In genomic region chr17:42964161-42964932, GRCh38 we compare ENCODE assay signal across 8 cellular contexts. TPM values are rescaled to one million over a fixed set of nuclear protein-coding genes. Genes with fewer than 3 reads are reported as not detected.
DNase-seq lines count a peak whose midpoint lies in the region; ATAC-seq and TF ChIP-seq lines count a peak whose summit lies in the region.

Gene AARSD1, minus strand, starts transcription at chr17:42964454. Its CDS starts 14 bp downstream, at chr17:42964440.

- H3K4me3 Mint-ChIP-seq in activated T-cell treated with anti-CD3 and anti-CD28 coated beads, Interleukin-2, amount 50 U/mL, for 4 hours = peak within 1 kb of the TSS; percentile 94

- peaks cover 16% of the 10 kb centered on the region for H3K4me1 Mint-ChIP-seq in activated T-cell treated with anti-CD3 and anti-CD28 coated beads, Interleukin-2, amount 50 U/mL, for 4 hours (ENCODE audit: low read depth)

- peaks cover 15% of the 10 kb centered on the region; the same call in 1 of the 2 replicates for H3K36me3 ChIP-seq in KMS-11 (ENCODE audit: insufficient read depth)
- peaks cover 0 to 28% (median 0%) of the 10 kb centered on the region in 3 donors for H3K36me3 ChIP-seq in Peyer's patch
- peaks cover 22% of the 10 kb centered on the region for H3K36me3 ChIP-seq in muscle layer of colon (ENCODE audit: insufficient read depth, low read length)

- H3K36me3 Mint-ChIP-seq in activated T-cell treated with anti-CD3 and anti-CD28 coated beads, Interleukin-2, amount 50 U/mL, for 4 hours (ENCODE audit: insufficient read depth) = peaks cover 21% of the 10 kb centered on the region

- ATAC-seq in GM21717 (IDR thresholded peaks at IDR 0.05; ENCODE audit: unreplicated experiment) (peak; percentile 87), esophagus mucosa (peak; percentile 94)
- ATAC-seq in activated T-cell treated with anti-CD3 and anti-CD28 coated beads, Interleukin-2, amount 50 U/mL, for 4 hours = peak; percentile 99

- H3K9me3 Mint-ChIP-seq in activated T-cell treated with anti-CD3 and anti-CD28 coated beads, Interleukin-2, amount 50 U/mL, for 4 hours = no peaks in the 10 kb centered on the region

- H3K27ac ChIP-seq in KMS-11 (peak within 1 kb of the TSS; percentile 60), Peyer's patch (peak within 1 kb of the TSS; percentile 64 to 86 (median 72)), muscle layer of colon (ENCODE audit: low read depth, low read length) (peak within 1 kb of the TSS; percentile 89)

- no peaks in the 10 kb centered on the region for H4K20me1 ChIP-seq in KMS-11 (ENCODE audit: insufficient read depth)

- peak; percentile 43 to 64 for TF ChIP-seq POLR2A in Peyer's patch (IDR thresholded peaks at IDR 0.05)

- H3K4me3 ChIP-seq in KMS-11 (IDR thresholded peaks at IDR 0.05; ENCODE audit: insufficient read depth, low read depth, low read length) (no peak within 1 kb of the TSS), Peyer's patch (peak within 1 kb of the TSS; percentile 49 to 70 (median 57)), muscle layer of colon (ENCODE audit: low read depth in 1 of 2, low read length in 2 of 2) (peak within 1 kb of the TSS; percentile 43 to 79)

- H3K79me2 ChIP-seq in KMS-11 (ENCODE audit: insufficient read depth, low read depth) = peaks cover 22% of the 10 kb centered on the region

- in situ Hi-C loops in Caki2 (cut with HindIII; ENCODE audit: low pct_unique_long_range_greater_than_20kb, low sequenced_read_pairs) = no loop called here

- peak within 1 kb of the TSS; percentile 97 for H3K4me2 ChIP-seq in KMS-11

- DNase-seq in Caki2 (ENCODE audit: low read depth) (peak; percentile 92), Peyer's patch (peak; percentile 87 to 97 (median 93))
- DNase-seq in activated T-cell treated with anti-CD3 and anti-CD28 coated beads, Interleukin-2, amount 50 U/mL, for 4 hours = peak; percentile 83
- peak; percentile 70 to 80 for DNase-seq in stimulated activated CD8-positive, alpha-beta memory T cell treated with anti-CD3 and anti-CD28 coated beads, Interleukin-7, amount 100 ng/mL, for 1 hour (ENCODE audit: low read depth in 2 of 2)

- H3K9ac ChIP-seq in KMS-11 = peak within 1 kb of the TSS; percentile 68
- H3K9ac ChIP-seq in muscle layer of colon (ENCODE audit: low read length) = peak within 1 kb of the TSS; percentile 69

- no peaks in the 10 kb centered on the region for H3K27me3 Mint-ChIP-seq in activated T-cell treated with anti-CD3 and anti-CD28 coated beads, Interleukin-2, amount 50 U/mL, for 4 hours (ENCODE audit: low read depth)

- H3K4me1 ChIP-seq in KMS-11 (ENCODE audit: low read depth, poor library complexity, severe bottlenecking) (peaks cover 35% of the 10 kb centered on the region), Peyer's patch (peaks cover 0 to 13% (median 3%) of the 10 kb centered on the region in 4 donors), muscle layer of colon (ENCODE audit: insufficient read depth, low read length) (no peaks in the 10 kb centered on the region)

- H3K9me3 ChIP-seq in Peyer's patch (no peaks in the 10 kb centered on the region), muscle layer of colon (ENCODE audit: low read length) (no peaks in the 10 kb centered on the region)

- H3K27me3 ChIP-seq in KMS-11 (ENCODE audit: insufficient read depth, low read depth) (no peaks in the 10 kb centered on the region), Peyer's patch (no peaks in the 10 kb centered on the region), muscle layer of colon (ENCODE audit: control insufficient read depth in 1 of 2, insufficient read depth in 2 of 2, low read length in 2 of 2) (no peaks in the 10 kb centered on the region)

- TF ChIP-seq CTCF in KMS-11 (conservative IDR thresholded peaks at IDR 0.05; ENCODE audit: low read depth, low read length) = no peak
- peak in 4 of 6 experiments; percentile 2 to 23 (median 14) for TF ChIP-seq CTCF in Peyer's patch (IDR thresholded peaks at IDR 0.05)

- peak within 1 kb of the TSS; percentile 83 for H2AFZ ChIP-seq in KMS-11 (ENCODE audit: low read depth)

RNA-seq across cellular contexts. Expression of gene AARSD1, which starts in this region (rescaled TPM):
- total RNA-seq in Caki2 (2014; rRNA removed; shearing (Covaris generic); ENCODE audit: low replicate concordance) = 38.8 and 50.3 TPM in 2 replicates
- total RNA-seq in Peyer's patch (10 to 100 TPM; 12.6 to 33.5 (median 26.5) TPM), esophagus mucosa (17.8 TPM)
- 100 to 1,000 TPM; 130 to 159 (median 141) TPM for total RNA-seq in activated T-cell treated with anti-CD3 and anti-CD28 coated beads, Interleukin-2, amount 50 U/mL, for 4 hours
